7 cellular contexts compared by ENCODE assay signal in the genomic region with DNA sequence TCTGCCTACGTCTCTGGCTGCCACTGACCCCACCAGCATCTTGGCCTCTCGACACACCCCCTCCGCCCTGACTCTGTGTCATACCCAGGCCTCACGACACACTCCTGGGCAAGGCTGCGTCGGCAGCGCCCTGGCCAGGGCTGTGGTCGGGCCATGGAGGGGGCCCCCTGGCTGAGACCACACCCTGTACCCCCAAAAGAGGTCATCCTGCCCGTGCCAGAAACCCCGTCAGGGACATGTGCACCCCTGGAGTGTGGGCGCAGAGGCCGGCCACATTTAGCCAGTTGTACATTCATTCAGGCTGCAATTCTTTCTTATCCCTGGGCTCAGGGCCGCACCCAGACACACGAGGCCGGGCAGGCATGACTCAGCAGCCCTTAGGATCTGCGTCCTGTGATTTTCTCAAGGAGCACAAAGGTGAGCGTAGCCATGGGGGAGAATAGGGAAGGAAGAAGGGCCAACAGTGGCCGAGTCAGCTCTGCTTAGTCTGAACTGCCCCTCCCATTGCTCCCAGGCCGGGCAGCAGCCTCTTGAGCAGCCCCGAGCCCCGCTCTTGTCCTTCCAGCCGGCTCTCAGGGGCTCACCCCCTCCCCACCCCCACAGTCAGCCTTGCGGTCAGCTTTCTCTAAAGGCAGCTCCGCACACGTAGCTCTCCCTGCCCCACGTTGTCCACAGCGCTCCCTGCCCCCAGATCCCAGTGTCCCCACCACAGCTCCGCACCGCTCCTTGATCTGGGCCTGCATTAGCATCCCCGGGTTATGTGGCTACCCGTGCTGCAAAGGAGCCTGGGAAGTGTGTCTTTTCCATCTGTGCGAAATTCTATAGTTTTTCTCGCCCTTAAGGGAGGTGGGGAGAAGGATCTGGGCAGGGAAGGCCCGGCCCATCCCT. TPM values are rescaled to one million over a fixed set of nuclear protein-coding genes. Genes with fewer than 3 reads are reported as not detected.
DNase-seq lines count a peak whose midpoint lies in the region; ATAC-seq and TF ChIP-seq lines count a peak whose summit lies in the region.

No MANE protein-coding gene starts in this region.

- peak overlapping the region; percentile 29 for H3K9ac ChIP-seq in iPS-18a (ENCODE audit: low read length)

- TF ChIP-seq CTCF in WTC11 (IDR thresholded peaks at IDR 0.05) (no peak), stomach (IDR thresholded peaks at IDR 0.05) (no peak)

- H3K4me1 Mint-ChIP-seq in WTC11 = peaks cover 46% of the 10 kb centered on the region

- no peak for TF ChIP-seq EP300 in stomach (IDR thresholded peaks at IDR 0.05)

- H3K27ac ChIP-seq in iPS-18a (ENCODE audit: low read length) (no peak overlapping the region), stomach (peak overlapping the region; percentile 64 to 81 (median 73))

- H3K4me1 ChIP-seq in iPS-18a (ENCODE audit: control insufficient read depth, low read depth, low read length) (peaks cover 16% of the 10 kb centered on the region), stomach (peaks cover 11 to 29% (median 22%) of the 10 kb centered on the region in 4 donors)

- H3K27me3 ChIP-seq in iPS-18a (ENCODE audit: control insufficient read depth, insufficient read depth, low read length) (no peaks in the 10 kb centered on the region), stomach (no peaks in the 10 kb centered on the region)

- POLR2A ChIA-PET in WTC11 (lab: Charles Lee) = no interaction called here

- H3K36me3 Mint-ChIP-seq in WTC11 = peaks cover 5% of the 10 kb centered on the region

- no peaks in the 10 kb centered on the region for H3K9me3 Mint-ChIP-seq in WTC11

- H3K4me3 Mint-ChIP-seq in WTC11 = no peak overlapping the region

- H3K36me3 ChIP-seq in iPS-18a (ENCODE audit: control insufficient read depth, low read depth, low read length) = peaks cover 3% of the 10 kb centered on the region
- peaks cover 5 to 18% (median 9%) of the 10 kb centered on the region in 4 donors for H3K36me3 ChIP-seq in stomach

- WGBS in stomach, 5 donors = 39 to 56% (median 43%) methylated on average over 19 to 34 of the region's 34 CpGs

- CTCF ChIA-PET in WTC11 (lab: Charles Lee) = interaction anchor here (0.6 to 3.9 kb wide), 4 partner anchors 21 to 62 kb away, joined by 3 to 29 read pairs (median 6); a partner anchor contains a TSS

- no peaks in the 10 kb centered on the region; the same call in 1 of the 2 replicates for H3K27me3 Mint-ChIP-seq in WTC11 (ENCODE audit: low read depth)

- H3K4me3 ChIP-seq in iPS-18a (ENCODE audit: low read length) (no peak overlapping the region), stomach (no peak overlapping the region)

- intact Hi-C loops in stomach (cut with DNase I; ENCODE audit: low total_unique reads) = loop anchor here (5.0 kb wide), 1 partner anchor 36 kb away; no protein-coding TSS in a partner anchor

- H3K27ac Mint-ChIP-seq in WTC11 = peak overlapping the region; percentile 92

- TF ChIP-seq POLR2A in stomach (IDR thresholded peaks at IDR 0.05) = no peak

- DNase-seq in HT-29 (ENCODE audit: low spot score) (peak; percentile 81), WTC11 (ENCODE audit: low spot score) (peak; percentile 25), stomach (peak; percentile 74), cerebellar cortex (ENCODE audit: low spot score) (no peak), superior temporal gyrus (ENCODE audit: extremely low spot score) (no peak)

- ATAC-seq in WTC11 (peak; percentile 38), GM19455 (IDR thresholded peaks at IDR 0.05; ENCODE audit: unreplicated experiment) (no peak)

- H3K9me3 ChIP-seq in iPS-18a (ENCODE audit: control insufficient read depth, low read depth, low read length) (no peaks in the 10 kb centered on the region), stomach (no peaks in the 10 kb centered on the region)

TF ChIP-seq in WTC11, 78 proteins besides CTCF, POLR2A, EP300 and RAD21:
- TF ChIP-seq GABPB1 (CRISPR knock-in tag; IDR thresholded peaks at IDR 0.05) (no peak), GTF2I (CRISPR knock-in tag; conservative IDR thresholded peaks at IDR 0.05) (no peak), MXD4 (CRISPR knock-in tag; IDR thresholded peaks at IDR 0.05; ENCODE audit: borderline replicate concordance) (no peak), HMGA2 (CRISPR knock-in tag; IDR thresholded peaks at IDR 0.05) (no peak), NFE2L1 (CRISPR knock-in tag; IDR thresholded peaks at IDR 0.05) (peak; percentile 83; the same call in 1 of the 2 replicates)
- TF ChIP-seq, protein P1, sequence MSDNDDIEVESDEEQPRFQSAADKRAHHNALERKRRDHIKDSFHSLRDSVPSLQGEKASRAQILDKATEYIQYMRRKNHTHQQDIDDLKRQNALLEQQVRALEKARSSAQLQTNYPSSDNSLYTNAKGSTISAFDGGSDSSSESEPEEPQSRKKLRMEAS (CRISPR knock-in tag; IDR thresholded peaks at IDR 0.05) = no peak
- TF ChIP-seq, protein P2, sequence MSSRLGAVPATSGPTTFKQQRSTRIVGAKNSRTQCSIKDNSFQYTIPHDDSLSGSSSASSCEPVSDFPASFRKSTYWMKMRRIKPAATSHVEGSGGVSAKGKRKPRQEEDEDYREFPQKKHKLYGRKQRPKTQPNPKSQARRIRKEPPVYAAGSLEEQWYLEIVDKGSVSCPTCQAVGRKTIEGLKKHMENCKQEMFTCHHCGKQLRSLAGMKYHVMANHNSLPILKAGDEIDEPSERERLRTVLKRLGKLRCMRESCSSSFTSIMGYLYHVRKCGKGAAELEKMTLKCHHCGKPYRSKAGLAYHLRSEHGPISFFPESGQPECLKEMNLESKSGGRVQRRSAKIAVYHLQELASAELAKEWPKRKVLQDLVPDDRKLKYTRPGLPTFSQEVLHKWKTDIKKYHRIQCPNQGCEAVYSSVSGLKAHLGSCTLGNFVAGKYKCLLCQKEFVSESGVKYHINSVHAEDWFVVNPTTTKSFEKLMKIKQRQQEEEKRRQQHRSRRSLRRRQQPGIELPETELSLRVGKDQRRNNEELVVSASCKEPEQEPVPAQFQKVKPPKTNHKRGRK (CRISPR knock-in tag; IDR thresholded peaks at IDR 0.05; ENCODE audit: borderline replicate concordance) = no peak

RNA-seq across cellular contexts. Expression of a gene that starts 7.9 kb away (rescaled TPM):
- total RNA-seq in HT-29 (2014; rRNA removed; shearing (Covaris generic)) = 49.7 and 55.0 TPM in 2 replicates
- 35.2 to 38.6 TPM (median 36.1 TPM) in 3 replicates for total RNA-seq in WTC11 (2021)
- 10 to 100 TPM in 3 of 5 donors, 1 to 10 TPM in 1, under 1 TPM in 1; 0.58 to 36.4 (median 13.0) TPM for total RNA-seq in stomach
- polyA plus RNA-seq in stomach = 100 to 1,000 TPM in 1 of 3 donors, 10 to 100 TPM in 2; 82.5 to 403 (median 97.0) TPM

RNA-seq across cellular contexts. Expression of a gene that starts 21.2 kb away (rescaled TPM):
- 36.4 and 39.3 TPM in 2 replicates for total RNA-seq in HT-29 (2014; rRNA removed; shearing (Covaris generic))
- total RNA-seq in WTC11 (2021) (45.0 to 53.0 TPM (median 45.9 TPM) in 3 replicates), stomach (10 to 100 TPM; 11.9 to 25.6 (median 18.2) TPM)
- polyA plus RNA-seq in stomach = 10 to 100 TPM; 10.6 to 17.2 (median 15.6) TPM

RNA-seq across cellular contexts. Expression of a gene that starts 49.3 kb away (rescaled TPM):
- total RNA-seq in HT-29 (2014; rRNA removed; shearing (Covaris generic)) = 193 and 219 TPM in 2 replicates
- total RNA-seq in WTC11 (2021) (116 to 123 TPM (median 120 TPM) in 3 replicates), stomach (100 to 1,000 TPM in 1 of 5 donors, 10 to 100 TPM in 4; 41.9 to 139 (median 57.5) TPM)
- polyA plus RNA-seq in stomach = 10 to 100 TPM; 36.7 to 53.1 (median 51.5) TPM

Comparison
In these comparisons a context has a peak if more than half of its experiments do, and no peak if none do; other contexts are left out.
1. DNase-seq: peak in HT-29 (single experiment), WTC11 (single experiment) and stomach (single experiment); none in cerebellar cortex (single experiment) and superior temporal gyrus (single experiment).